ENCODE assay signal across 21 cellular contexts in genomic region chr19:32265991-32266390, GRCh38.
DNase-seq lines count a peak whose midpoint lies in the region; ATAC-seq, FAIRE-seq and TF ChIP-seq lines count a peak whose summit lies in the region.
"Had no signal": no experiment of that assay in that cellular context is flagged by ENCODE, and none has a peak within 500 bp of the region (broad histone marks: within the 10 kb centered on the region; RNA-seq: fewer than 3 reads in every experiment).

No MANE protein-coding gene starts in this region.

- FAIRE-seq in A549 (lab: Jason Lieb, UNC) = peak; percentile 85
- peak; percentile 63 for FAIRE-seq in H1 (lab: Jason Lieb, UNC)
- FAIRE-seq in pancreas (lab: Jason Lieb, UNC) = no peak
- FAIRE-seq: GM12892 had no signal

- H2AFZ ChIP-seq in GM23338 (peak overlapping the region; percentile 60), H1 (ENCODE audit: low read length) (peak overlapping the region; percentile 78; the same call in 1 of the 2 replicates)

- H3K79me1 ChIP-seq in H1 (ENCODE audit: low read depth, low read length) (no peaks in the 10 kb centered on the region), mesendoderm (ENCODE audit: low read length) (no peaks in the 10 kb centered on the region)

- TF ChIP-seq POLR2A in A549 (IDR thresholded peaks at IDR 0.05; ENCODE audit: low read length) = no peak
- no peak for TF ChIP-seq POLR2A in H1 (IDR thresholded peaks at IDR 0.05; ENCODE audit: control extremely low read depth in 1 of 2, low read depth in 2 of 2, low read length in 2 of 2)

- H3K9ac ChIP-seq in H1 (replicated peaks in 1 of 4; ENCODE audit: extremely low read depth in 1 of 4, low read depth in 3 of 4, low read length in 3 of 4) (no peak overlapping the region; a peak in 1 of 7 replicates), mesendoderm (ENCODE audit: low read length) (no peak overlapping the region)

- H3K9me3 ChIP-seq in A549 (peaks cover 3% of the 10 kb centered on the region; the same call in 2 of the 3 replicates), H1 (ENCODE audit: insufficient read depth in 2 of 2, low read depth in 1 of 2, low read length in 1 of 2) (no peaks in the 10 kb centered on the region; a peak in 1 of 4 replicates), ascending aorta (no peaks in the 10 kb centered on the region), pancreas (no peaks in the 10 kb centered on the region)

- H4K5ac ChIP-seq in H1 (ENCODE audit: insufficient read length, low read depth, low read length) = peak overlapping the region; percentile 18
- H4K5ac ChIP-seq in mesendoderm (ENCODE audit: low read length) = no peak overlapping the region

- H3K27ac Mint-ChIP-seq in GM23338 = peak overlapping the region; percentile 19; the same call in 1 of the 2 replicates
- H3K27ac Mint-ChIP-seq: CD4-positive, alpha-beta T cell had no signal

- no peak for TF ChIP-seq RAD21 in A549 (conservative IDR thresholded peaks at IDR 0.05 in 1 of 2, IDR thresholded peaks at IDR 0.05 in 1 of 2)
- TF ChIP-seq RAD21 in H1 (IDR thresholded peaks at IDR 0.05 in 1 of 2, conservative IDR thresholded peaks at IDR 0.05 in 1 of 2; ENCODE audit: low read depth in 2 of 2, low read length in 2 of 2) = no peak

- no peaks in the 10 kb centered on the region for H3K23me2 ChIP-seq in H1 (ENCODE audit: low read depth, low read length)

- no peak overlapping the region for H2BK15ac ChIP-seq in H1 (ENCODE audit: low read length)
- H2BK15ac ChIP-seq in mesendoderm (replicated peaks; ENCODE audit: low read depth) = no peak overlapping the region

- H3K18ac ChIP-seq in H1 (ENCODE audit: extremely low read depth, low read length) = no peak overlapping the region
- no peak overlapping the region for H3K18ac ChIP-seq in mesendoderm (ENCODE audit: low read length)

- H3K56ac ChIP-seq in H1 (replicated peaks; ENCODE audit: insufficient read length, low read depth, low read length) (no peak overlapping the region), mesendoderm (ENCODE audit: low read length) (no peak overlapping the region)

- H3K27ac ChIP-seq in A549 (no peak overlapping the region), GM23338 (ENCODE audit: low read depth) (no peak overlapping the region; the same call in 1 of the 2 replicates), H1 (ENCODE audit: low read depth, low read length) (no peak overlapping the region), mesendoderm (ENCODE audit: low read depth, low read length) (no peak overlapping the region), ascending aorta (no peak overlapping the region), pancreas (no peak overlapping the region)
- H3K27ac ChIP-seq: 22Rv1 had no signal

- H3K4me3 ChIP-seq in A549 = no peak overlapping the region
- no peak overlapping the region for H3K4me3 ChIP-seq in GM23338
- H3K4me3 ChIP-seq in H1 (ENCODE audit: extremely low read depth in 1 of 4, insufficient read depth in 2 of 4, low read depth in 3 of 4, low read length in 4 of 4) = no peak overlapping the region
- H3K4me3 ChIP-seq in mesendoderm (ENCODE audit: low read length) = no peak overlapping the region
- no peak overlapping the region for H3K4me3 ChIP-seq in ascending aorta
- H3K4me3 ChIP-seq in pancreas = no peak overlapping the region

- no peaks in the 10 kb centered on the region for H3K9me3 Mint-ChIP-seq in GM23338
- H3K9me3 Mint-ChIP-seq: CD4-positive, alpha-beta T cell had no signal

- H3F3A ChIP-seq in GM23338 (replicated peaks; ENCODE audit: low read depth) = no peaks in the 10 kb centered on the region

- no peak overlapping the region for H4K8ac ChIP-seq in H1 (ENCODE audit: extremely low read depth, insufficient read depth, low read length)
- H4K8ac ChIP-seq in mesendoderm (ENCODE audit: low read depth, low read length) = no peak overlapping the region

- ATAC-seq in A549 (no peak), GM23338 (peak; percentile 65; the same call in 2 of the 3 replicates), pancreas (no peak), GM18907 (IDR thresholded peaks at IDR 0.05; ENCODE audit: unreplicated experiment) (no peak), GM21576 (IDR thresholded peaks at IDR 0.05; ENCODE audit: unreplicated experiment) (no peak)

- DNase-seq in A549 (ENCODE audit: low read depth in 1 of 2, low spot score in 1 of 2) (no peak), GM23338 (ENCODE audit: low spot score) (peak; percentile 31), H1 (ENCODE audit: low read depth in 1 of 2, low spot score in 2 of 2) (no peak), mesendoderm (peak; percentile 63), ascending aorta (ENCODE audit: low spot score in 2 of 2) (no peak), pancreas (no peak)
- DNase-seq: AML-193; C1 segment of cervical spinal cord; Calu3; CD4-positive, alpha-beta T cell; DMS 273 treated with DMSO at 0.1 percent for 48 hours; DMS79; EL; GDM1; HCEC 1CT; IMR-90; KBM-7 had no signal

- H3K27me3 ChIP-seq in GM23338 (ENCODE audit: insufficient read depth) (no peaks in the 10 kb centered on the region), H1 (replicated peaks in 1 of 4; ENCODE audit: control insufficient read depth in 3 of 4, extremely low read depth in 1 of 4, insufficient read depth in 3 of 4, low read length in 3 of 4) (no peaks in the 10 kb centered on the region), mesendoderm (ENCODE audit: insufficient read depth, low read length, poor library complexity) (no peaks in the 10 kb centered on the region), ascending aorta (no peaks in the 10 kb centered on the region), pancreas (peaks cover 0 to 3% (median 0%) of the 10 kb centered on the region in 4 donors)

- H4K91ac ChIP-seq in H1 (replicated peaks; ENCODE audit: insufficient read length, low read length) = no peak overlapping the region

- H3K4me2 ChIP-seq in A549 (no peak overlapping the region), GM23338 (no peak overlapping the region), H1 (ENCODE audit: insufficient read depth in 1 of 2, low read depth in 2 of 2, low read length in 2 of 2) (no peak overlapping the region), mesendoderm (ENCODE audit: low read length) (no peak overlapping the region)

- peaks cover 10% of the 10 kb centered on the region for H3K27me3 Mint-ChIP-seq in GM23338 (ENCODE audit: insufficient read depth, low read depth, poor library complexity)

- H2BK5ac ChIP-seq in H1 (ENCODE audit: low read depth, low read length) (no peak overlapping the region), mesendoderm (ENCODE audit: low read length) (no peak overlapping the region)

- H4K20me1 ChIP-seq in GM23338 (replicated peaks; ENCODE audit: insufficient read depth) (no peaks in the 10 kb centered on the region), H1 (replicated peaks in 1 of 2; ENCODE audit: control insufficient read depth in 1 of 2, insufficient read depth in 2 of 2, low read length in 2 of 2) (no peaks in the 10 kb centered on the region)

- no peak overlapping the region for H2AK5ac ChIP-seq in H1 (ENCODE audit: low read depth, low read length)
- H2AK5ac ChIP-seq in mesendoderm (ENCODE audit: low read length) = no peak overlapping the region

- H3K14ac ChIP-seq in H1 (ENCODE audit: insufficient read length) = no peak overlapping the region

- H3K4me3 Mint-ChIP-seq in GM23338 = no peak overlapping the region
- H3K4me3 Mint-ChIP-seq: CD4-positive, alpha-beta T cell had no signal

- CTCF ChIA-PET in A549 (lab: Yijun Ruan, JAX) (interaction anchor here (1.3 to 1.7 kb wide), 3 partner anchors 9 to 303 kb away, joined by 3 to 8 read pairs (median 6); no protein-coding TSS in a partner anchor), H1 (lab: Charles Lee; ENCODE audit: partially characterized antibody) (interaction anchor here (1.8 kb wide), 1 partner anchor 13 kb away, joined by 6 read pairs; no protein-coding TSS in a partner anchor)

- 22% methylated on average over 5 of the region's 5 CpGs for WGBS in A549 (ENCODE audit: missing lambda C conversion rate)
- 64% methylated on average over 5 of the region's 5 CpGs; no CpG with 5 or more reads in 1 of the 2 experiments for WGBS in H1 (ENCODE audit: extremely low coverage in 1 of 2, insufficient coverage in 1 of 2, insufficient read length in 1 of 2, insufficient replicate concordance in 2 of 2, low coverage in 1 of 2, low lambda C conversion rate in 2 of 2, missing lambda C conversion rate in 1 of 2), 2 experiments
- WGBS in mesendoderm (ENCODE audit: extremely low coverage, insufficient coverage, low lambda C conversion rate) = no CpG with 5 or more reads among the region's 5 CpGs
- WGBS in pancreas, 2 donors = 22 to 25% methylated on average over 5 of the region's 5 CpGs

- H3K23ac ChIP-seq in H1 (ENCODE audit: insufficient read length) (no peak overlapping the region), mesendoderm (ENCODE audit: low read length) (no peak overlapping the region)

- H2BK12ac ChIP-seq in H1 (ENCODE audit: low read depth, low read length) = peak overlapping the region; percentile 4; the same call in 1 of the 2 replicates

- H2BK120ac ChIP-seq in H1 (replicated peaks; ENCODE audit: low read depth, low read length) (no peak overlapping the region), mesendoderm (ENCODE audit: low read depth, low read length) (no peak overlapping the region)

- H3K36me3 ChIP-seq in GM23338 (ENCODE audit: insufficient read depth) (no peaks in the 10 kb centered on the region), H1 (ENCODE audit: control insufficient read depth in 2 of 4, insufficient read depth in 4 of 4, low read length in 3 of 4) (no peaks in the 10 kb centered on the region), mesendoderm (ENCODE audit: control insufficient read depth, insufficient read depth, low read length) (no peaks in the 10 kb centered on the region), ascending aorta (no peaks in the 10 kb centered on the region), pancreas (no peaks in the 10 kb centered on the region)

- TF ChIP-seq EP300 in A549 (IDR thresholded peaks at IDR 0.05) (no peak), H1 (IDR thresholded peaks at IDR 0.05; ENCODE audit: borderline replicate concordance in 1 of 2, low read depth in 2 of 2, low read length in 2 of 2) (no peak)

- POLR2A ChIA-PET in A549 (lab: Yijun Ruan, JAX) (no interaction called here), H1 (lab: Charles Lee; ENCODE audit: partially characterized antibody) (no interaction called here)

- H3K9me2 ChIP-seq in GM23338 (ENCODE audit: insufficient read depth) = peaks cover 7% of the 10 kb centered on the region

- no peak overlapping the region for H3K4ac ChIP-seq in H1 (replicated peaks; ENCODE audit: insufficient read length, low read depth, low read length)
- H3K4ac ChIP-seq in mesendoderm (ENCODE audit: low read depth, low read length) = no peak overlapping the region

- H3K4me1 ChIP-seq in A549 (no peaks in the 10 kb centered on the region), GM23338 (ENCODE audit: insufficient read depth) (peaks cover 7% of the 10 kb centered on the region; the same call in 1 of the 2 replicates), H1 (replicated peaks in 1 of 4; ENCODE audit: control insufficient read depth in 3 of 4, insufficient read depth in 4 of 4, low read length in 3 of 4) (peaks cover 2 to 13% (median 3%) of the 10 kb centered on the region in 4 experiments; a peak in 6 of 7 replicates), mesendoderm (ENCODE audit: control insufficient read depth, low read depth, low read length) (no peaks in the 10 kb centered on the region), ascending aorta (no peaks in the 10 kb centered on the region), pancreas (no peaks in the 10 kb centered on the region)

- H3K79me2 ChIP-seq in GM23338 (replicated peaks; ENCODE audit: insufficient read depth) = no peaks in the 10 kb centered on the region
- H3K79me2 ChIP-seq in H1 (ENCODE audit: control insufficient read depth in 1 of 2, insufficient read depth in 2 of 2, low read length in 2 of 2) = no peaks in the 10 kb centered on the region
- no peaks in the 10 kb centered on the region for H3K79me2 ChIP-seq in mesendoderm (ENCODE audit: control insufficient read depth, insufficient read depth, low read length)

- H2BK20ac ChIP-seq in H1 (ENCODE audit: low read length) = no peak overlapping the region

- H3K4me1 Mint-ChIP-seq in GM23338 = peaks cover 14% of the 10 kb centered on the region

- H3K36me3 Mint-ChIP-seq in GM23338 (ENCODE audit: low read depth) = no peaks in the 10 kb centered on the region

- intact Hi-C loops in ascending aorta (cut with DNase I) (no loop called here), pancreas (cut with DNase I) (no loop called here)

- TF ChIP-seq CTCF in A549 (IDR thresholded peaks at IDR 0.05) (no peak), GM23338 (conservative IDR thresholded peaks at IDR 0.05; ENCODE audit: low read depth in 2 of 2) (no peak), H1 (IDR thresholded peaks at IDR 0.05; ENCODE audit: control extremely low read depth in 1 of 3, insufficient read depth in 1 of 3, low read depth in 1 of 3, low read length in 3 of 3) (no peak), ascending aorta (IDR thresholded peaks at IDR 0.05) (no peak), pancreas (IDR thresholded peaks at IDR 0.05) (no peak)

Comparison
In these comparisons a context has a peak if more than half of its experiments do, and no peak if none do; other contexts are left out.
1. DNase-seq: peak in GM23338 (single experiment) and mesendoderm (single experiment); none in A549 (0 of 2), H1 (0 of 2), ascending aorta (0 of 2) and pancreas (0 of 6).